Comparison of ENCODE assay signal across 24 cellular contexts in genomic region chr2:130349174-130349573, GRCh38. TPM values are rescaled to one million over a fixed set of nuclear protein-coding genes. Genes with fewer than 3 reads are reported as not detected.
DNase-seq lines count a peak whose midpoint lies in the region; ATAC-seq and TF ChIP-seq lines count a peak whose summit lies in the region.
"Had no signal": no experiment of that assay in that cellular context is flagged by ENCODE, and none has a peak within 500 bp of the region (broad histone marks: within the 10 kb centered on the region; RNA-seq: fewer than 3 reads in every experiment).

No MANE protein-coding gene starts in this region.

- TF ChIP-seq CTCF in WTC11 (IDR thresholded peaks at IDR 0.05) = no peak

- CTCF ChIA-PET in WTC11 (lab: Charles Lee) = no interaction called here

- POLR2A ChIA-PET in WTC11 (lab: Charles Lee) = no interaction called here

- DNase-seq in NCI-H526 (lab: John Stamatoyannopoulos, UW) (peak; percentile 47 to 60), NCI-H526 treated with DMSO at 0.1 percent for 48 hours (lab: John Stamatoyannopoulos, UW) (no peak), WTC11 (ENCODE audit: low spot score) (no peak)
- no peak for DNase-seq in activated naive CD8-positive, alpha-beta T cell treated with anti-CD3 and anti-CD28 coated beads for 36 hours
- DNase-seq in activated naive CD8-positive, alpha-beta T cell treated with anti-CD3 and anti-CD28 coated beads, Interleukin-2, amount 50 U/mL, for 24 hours = no peak
- DNase-seq: CD8-positive, alpha-beta memory T cell; DMS 273 treated with DMSO at 0.1 percent for 48 hours; DMS79; GF-D8; NCI-H1048; NCI-H1417 treated with DMSO at 0.1 percent for 48 hours; NCI-H1694 treated with DMSO at 0.1 percent for 48 hours; NCI-H2081; NCI-H226; NCI-H510A treated with DMSO at 0.1 percent for 48 hours; NCI-H82; NK-92 treated with Interleukin-12 subunit alpha and Interleukin-12 subunit beta, amount 100 ng/mL, for 24 hours; SHP77 had no signal

- no peaks in the 10 kb centered on the region for H3K27me3 Mint-ChIP-seq in activated naive CD8-positive, alpha-beta T cell
- H3K27me3 Mint-ChIP-seq in activated naive CD8-positive, alpha-beta T cell treated with anti-CD3 and anti-CD28 coated beads for 36 hours = no peaks in the 10 kb centered on the region
- no peaks in the 10 kb centered on the region for H3K27me3 Mint-ChIP-seq in activated naive CD8-positive, alpha-beta T cell treated with anti-CD3 and anti-CD28 coated beads, Interleukin-2, amount 50 U/mL, for 24 hours
- peaks cover 9% of the 10 kb centered on the region for H3K27me3 Mint-ChIP-seq in WTC11 (ENCODE audit: low read depth)
- H3K27me3 Mint-ChIP-seq: B cell; CD8-positive, alpha-beta memory T cell; IgD-negative memory B cell had no signal

- ATAC-seq in activated naive CD8-positive, alpha-beta T cell treated with anti-CD3 and anti-CD28 coated beads, Interleukin-2, amount 50 U/mL, for 24 hours = peak; percentile 55
- ATAC-seq in GM18870 (IDR thresholded peaks at IDR 0.05; ENCODE audit: unreplicated experiment) (no peak), WTC11 (no peak)
- ATAC-seq: HCT116, Panc1 had no signal

- H3K9me3 Mint-ChIP-seq in activated naive CD8-positive, alpha-beta T cell (ENCODE audit: low read depth) = no peaks in the 10 kb centered on the region
- H3K9me3 Mint-ChIP-seq in activated naive CD8-positive, alpha-beta T cell treated with anti-CD3 and anti-CD28 coated beads for 36 hours = no peaks in the 10 kb centered on the region
- no peaks in the 10 kb centered on the region for H3K9me3 Mint-ChIP-seq in activated naive CD8-positive, alpha-beta T cell treated with anti-CD3 and anti-CD28 coated beads, Interleukin-2, amount 50 U/mL, for 24 hours
- H3K9me3 Mint-ChIP-seq in WTC11 = no peaks in the 10 kb centered on the region
- H3K9me3 Mint-ChIP-seq: CD8-positive, alpha-beta memory T cell; IgD-negative memory B cell had no signal

- H3K4me3 Mint-ChIP-seq in activated naive CD8-positive, alpha-beta T cell = no peak overlapping the region
- H3K4me3 Mint-ChIP-seq in activated naive CD8-positive, alpha-beta T cell treated with anti-CD3 and anti-CD28 coated beads for 36 hours = no peak overlapping the region
- H3K4me3 Mint-ChIP-seq in activated naive CD8-positive, alpha-beta T cell treated with anti-CD3 and anti-CD28 coated beads, Interleukin-2, amount 50 U/mL, for 24 hours = no peak overlapping the region
- H3K4me3 Mint-ChIP-seq in WTC11 = no peak overlapping the region
- H3K4me3 Mint-ChIP-seq: B cell had no signal

- peak overlapping the region; percentile 3 for H3K27ac Mint-ChIP-seq in activated naive CD8-positive, alpha-beta T cell
- H3K27ac Mint-ChIP-seq in activated naive CD8-positive, alpha-beta T cell treated with anti-CD3 and anti-CD28 coated beads for 36 hours = no peak overlapping the region
- H3K27ac Mint-ChIP-seq in activated naive CD8-positive, alpha-beta T cell treated with anti-CD3 and anti-CD28 coated beads, Interleukin-2, amount 50 U/mL, for 24 hours = peak overlapping the region; percentile 19
- H3K27ac Mint-ChIP-seq in WTC11 = no peak overlapping the region
- H3K27ac Mint-ChIP-seq: B cell, IgD-negative memory B cell had no signal

- H3K36me3 Mint-ChIP-seq in activated naive CD8-positive, alpha-beta T cell = peaks cover 8% of the 10 kb centered on the region
- peaks cover 46% of the 10 kb centered on the region for H3K36me3 Mint-ChIP-seq in activated naive CD8-positive, alpha-beta T cell treated with anti-CD3 and anti-CD28 coated beads for 36 hours
- peaks cover 56% of the 10 kb centered on the region for H3K36me3 Mint-ChIP-seq in activated naive CD8-positive, alpha-beta T cell treated with anti-CD3 and anti-CD28 coated beads, Interleukin-2, amount 50 U/mL, for 24 hours (ENCODE audit: low read depth)
- peaks cover 50% of the 10 kb centered on the region for H3K36me3 Mint-ChIP-seq in WTC11

- H3K4me1 Mint-ChIP-seq in activated naive CD8-positive, alpha-beta T cell (ENCODE audit: low read depth) = peaks cover 24% of the 10 kb centered on the region
- peaks cover 36% of the 10 kb centered on the region for H3K4me1 Mint-ChIP-seq in activated naive CD8-positive, alpha-beta T cell treated with anti-CD3 and anti-CD28 coated beads for 36 hours
- peaks cover 41% of the 10 kb centered on the region for H3K4me1 Mint-ChIP-seq in activated naive CD8-positive, alpha-beta T cell treated with anti-CD3 and anti-CD28 coated beads, Interleukin-2, amount 50 U/mL, for 24 hours
- H3K4me1 Mint-ChIP-seq in WTC11 = peaks cover 9% of the 10 kb centered on the region

TF ChIP-seq in WTC11, 78 proteins besides CTCF, POLR2A, EP300 and RAD21:
- TF ChIP-seq ZNF232 (CRISPR knock-in tag; IDR thresholded peaks at IDR 0.05) (no peak), TP53 (CRISPR knock-in tag; IDR thresholded peaks at IDR 0.05) (no peak), ZNF425 (CRISPR knock-in tag; conservative IDR thresholded peaks at IDR 0.05) (no peak), JAZF1 (CRISPR knock-in tag; IDR thresholded peaks at IDR 0.05) (no peak), ZNF671 (CRISPR knock-in tag; IDR thresholded peaks at IDR 0.05) (no peak), PRDM15 (CRISPR knock-in tag; IDR thresholded peaks at IDR 0.05) (no peak), PRRX2 (CRISPR knock-in tag; IDR thresholded peaks at IDR 0.05) (no peak)

RNA-seq across cellular contexts. Expression of gene IMP4, which starts 6.5 kb away (rescaled TPM):
- total RNA-seq in activated naive CD8-positive, alpha-beta T cell treated with anti-CD3 and anti-CD28 coated beads for 36 hours = 100 to 1,000 TPM; 225 TPM
- total RNA-seq in WTC11 (2021) = 80.4 to 89.2 TPM (median 85.2 TPM) in 3 replicates

RNA-seq across cellular contexts. Expression of gene PTPN18, which starts 6.7 kb away (rescaled TPM):
- 10 to 100 TPM; 36.4 to 37.2 TPM for total RNA-seq in activated naive CD8-positive, alpha-beta T cell treated with anti-CD3 and anti-CD28 coated beads for 36 hours
- 15.7 to 21.8 TPM (median 21.0 TPM) in 3 replicates for total RNA-seq in WTC11 (2021)

Comparison
In these comparisons a context has a peak if more than half of its experiments do, and no peak if none do; other contexts are left out.
1. DNase-seq: peak in NCI-H526 (2 of 2); none in NCI-H526 treated with DMSO at 0.1 percent for 48 hours (single experiment), activated naive CD8-positive, alpha-beta T cell treated with anti-CD3 and anti-CD28 coated beads for 36 hours (single experiment), activated naive CD8-positive, alpha-beta T cell treated with anti-CD3 and anti-CD28 coated beads, Interleukin-2, amount 50 U/mL, for 24 hours (single experiment) and WTC11 (single experiment).
2. H3K27ac Mint-ChIP-seq: peak in activated naive CD8-positive, alpha-beta T cell (single experiment) and activated naive CD8-positive, alpha-beta T cell treated with anti-CD3 and anti-CD28 coated beads, Interleukin-2, amount 50 U/mL, for 24 hours (single experiment); none in activated naive CD8-positive, alpha-beta T cell treated with anti-CD3 and anti-CD28 coated beads for 36 hours (single experiment) and WTC11 (single experiment).